Comparison of ENCODE assay signal across 16 cellular contexts in the genomic region with DNA sequence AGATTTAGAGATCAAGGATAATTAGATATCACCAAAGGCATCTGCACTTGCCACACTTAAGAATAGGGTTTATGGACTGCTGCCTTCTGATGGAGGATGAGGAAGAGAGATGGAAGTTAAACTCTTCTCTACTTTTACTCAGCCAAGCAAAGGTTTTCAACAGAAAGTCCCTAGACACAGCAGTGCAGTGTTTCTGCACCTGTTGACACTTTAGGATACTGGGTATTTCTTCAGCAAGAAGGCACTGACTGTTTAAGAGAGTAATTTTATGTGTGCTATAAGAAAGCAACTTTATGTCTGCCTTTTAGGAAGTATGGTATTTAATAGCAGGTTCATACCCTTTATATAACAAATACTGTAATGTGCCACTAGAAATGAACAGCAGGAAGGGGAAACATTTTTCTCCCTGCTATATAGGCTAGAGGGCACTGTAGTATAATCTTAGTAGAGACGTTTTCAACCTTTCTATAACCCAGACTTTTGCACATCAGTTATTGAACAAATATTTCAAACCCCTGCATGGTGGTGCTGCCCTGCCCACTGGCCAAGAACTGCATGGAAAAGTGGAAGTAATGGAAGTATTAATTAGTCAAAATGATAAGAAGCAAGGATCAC.
A peak's percentile ranks its signal among the peaks of the same experiment; 100 is the strongest.
DNase-seq lines count a peak whose midpoint lies in the region; ATAC-seq and TF ChIP-seq lines count a peak whose summit lies in the region.
"Had no signal": no experiment of that assay in that cellular context is flagged by ENCODE, and none has a peak within 500 bp of the region (broad histone marks: within the 10 kb centered on the region; RNA-seq: fewer than 3 reads in every experiment).

No MANE protein-coding gene starts in this region.

- H3K4me3 ChIP-seq in foreskin fibroblast (ENCODE audit: low read depth in 1 of 2, low read length in 2 of 2) = no peak overlapping the region
- H3K4me3 ChIP-seq: lung, SK-N-MC, tibial artery had no signal

- in situ Hi-C loops in KBM-7 (cut with MboI; ENCODE audit: low pct_unique_long_range_greater_than_20kb, low sequenced_read_pairs) (no loop called here), GM13977 (cut with MboI; ENCODE audit: low pct_unique_long_range_greater_than_20kb, low sequenced_read_pairs, unreplicated experiment) (no loop called here)

- peak; percentile 57 for ATAC-seq in left colon

- intact Hi-C loops in left colon (cut with DNase I, micrococcal nuclease) = no loop called here

- TF ChIP-seq CTCF in GM13977 (IDR thresholded peaks at IDR 0.05; ENCODE audit: extremely low read depth, insufficient read depth, missing control alignments) (no peak), foreskin fibroblast (IDR thresholded peaks at IDR 0.05; ENCODE audit: low read depth, low read length) (no peak)

- DNase-seq in NCI-H1105 treated with DMSO at 0.1 percent for 48 hours (lab: John Stamatoyannopoulos, UW) (peak; percentile 19), NCI-H1105 (lab: John Stamatoyannopoulos, UW) (no peak), KBM-7 (peak; percentile 3), RKO (ENCODE audit: low spot score) (peak; percentile 14), left colon (no peak), GM13977 (ENCODE audit: low spot score) (no peak), hepatic stellate cell (ENCODE audit: low spot score) (no peak), foreskin fibroblast (no peak)
- DNase-seq: IMR-90; NCI-H510A; nucleus accumbens; stimulated activated CD4-positive, alpha-beta T cell treated with anti-CD3 and anti-CD28 coated beads, Interleukin-12 subunit alpha, Interleukin-12 subunit beta, amount 100 ng/mL, for 4 hours; tibial artery; WERI-Rb-1 had no signal

Comparison
In these comparisons a context has a peak if more than half of its experiments do, and no peak if none do; other contexts are left out.
1. DNase-seq: peak in NCI-H1105 treated with DMSO at 0.1 percent for 48 hours (single experiment), KBM-7 (single experiment) and RKO (single experiment); none in NCI-H1105 (single experiment), left colon (0 of 2), GM13977 (single experiment), hepatic stellate cell (single experiment) and foreskin fibroblast (0 of 2).